29 cellular contexts compared by ENCODE assay signal in genomic region chr16:1347286-1347855, GRCh38.
"Had no signal": no experiment of that assay in that cellular context is flagged by ENCODE, and none has a peak within 500 bp of the region (broad histone marks: within the 10 kb centered on the region; RNA-seq: fewer than 3 reads in every experiment).

No MANE protein-coding gene starts in this region.

- DNase-seq: activated CD4-positive, alpha-beta T cell treated with anti-CD3 and anti-CD28 coated beads for 1 hour; activated CD4-positive, alpha-beta T cell treated with anti-CD3 and anti-CD28 coated beads, Interleukin-2, amount 10 ng/mL, durations not matched to agents 7 days and 5 days; activated CD8-positive, alpha-beta T cell treated with anti-CD3 and anti-CD28 coated beads for 36 hours; activated gamma-delta T cell treated with Interleukin-2 at 50 U/mL for 16 hours; activated naive CD4-positive, alpha-beta T cell treated with anti-CD3 and anti-CD28 coated beads, Interleukin-2, amount 50 U/mL, for 16 hours; activated T-cell treated with anti-CD3 and anti-CD28 coated beads, Interleukin-2, amount 50 U/mL, for 4 hours; amniotic stem cell; brain microvascular endothelial cell; caudate nucleus; cortex of kidney; effector memory CD8-positive, alpha-beta T cell; foreskin melanocyte; heart right ventricle; lower lobe of right lung; mesenchymal stem cell; naive thymus-derived CD8-positive, alpha-beta T cell; occipital lobe; spleen; stimulated activated naive CD4-positive, alpha-beta T cell; T-helper 2 cell had no signal

- H3K27me3 ChIP-seq: brain microvascular endothelial cell, heart right ventricle, left lung, spleen had no signal

- H3K9ac ChIP-seq: neural progenitor cell, parathyroid adenoma had no signal

- H3K36me3 ChIP-seq: neural progenitor cell had no signal

- H3K36me3 Mint-ChIP-seq: WTC11 had no signal

- H3K27ac Mint-ChIP-seq: activated CD4-positive, alpha-beta T cell treated with anti-CD3 and anti-CD28 coated beads, Interleukin-2, amount 10 ng/mL, durations not matched to agents 7 days and 5 days; activated CD8-positive, alpha-beta T cell treated with anti-CD3 and anti-CD28 coated beads for 36 hours; activated T-helper 17 cell treated with anti-CD3 and anti-CD28 coated beads, Interleukin-2, amount 50 U/mL, for 72 hours; effector memory CD8-positive, alpha-beta T cell; naive thymus-derived CD8-positive, alpha-beta T cell; neural progenitor cell; WTC11 had no signal

- H3K4me3 ChIP-seq: esophagus muscularis mucosa, heart right ventricle, left lung, lower lobe of right lung, neural progenitor cell, spleen, tibial nerve had no signal

- H3K27ac ChIP-seq: brain microvascular endothelial cell, esophagus muscularis mucosa, heart right ventricle, left lung, lower lobe of right lung, neural progenitor cell, parathyroid adenoma, spleen, tibial nerve had no signal

- H3K9me3 Mint-ChIP-seq: activated CD4-positive, alpha-beta T cell treated with anti-CD3 and anti-CD28 coated beads, Interleukin-2, amount 10 ng/mL, durations not matched to agents 7 days and 5 days; activated CD8-positive, alpha-beta T cell treated with anti-CD3 and anti-CD28 coated beads for 36 hours; activated T-cell treated with anti-CD3 and anti-CD28 coated beads, Interleukin-2, amount 50 U/mL, for 4 hours; activated T-helper 17 cell treated with anti-CD3 and anti-CD28 coated beads, Interleukin-2, amount 50 U/mL, for 72 hours; effector memory CD8-positive, alpha-beta T cell; naive thymus-derived CD8-positive, alpha-beta T cell; WTC11 had no signal

- H3K27me3 Mint-ChIP-seq: activated CD4-positive, alpha-beta T cell treated with anti-CD3 and anti-CD28 coated beads, Interleukin-2, amount 10 ng/mL, durations not matched to agents 7 days and 5 days; activated CD8-positive, alpha-beta T cell treated with anti-CD3 and anti-CD28 coated beads for 36 hours; activated T-helper 17 cell treated with anti-CD3 and anti-CD28 coated beads, Interleukin-2, amount 50 U/mL, for 72 hours; effector memory CD8-positive, alpha-beta T cell; naive thymus-derived CD8-positive, alpha-beta T cell had no signal

- H2AFZ ChIP-seq: neural progenitor cell, parathyroid adenoma had no signal

- H3K9me3 ChIP-seq: esophagus muscularis mucosa, heart right ventricle, left lung, lower lobe of right lung, spleen, tibial nerve had no signal

- H3K4me3 Mint-ChIP-seq: activated CD4-positive, alpha-beta T cell treated with anti-CD3 and anti-CD28 coated beads, Interleukin-2, amount 10 ng/mL, durations not matched to agents 7 days and 5 days; activated CD8-positive, alpha-beta T cell treated with anti-CD3 and anti-CD28 coated beads for 36 hours; activated T-cell treated with anti-CD3 and anti-CD28 coated beads, Interleukin-2, amount 50 U/mL, for 4 hours; activated T-helper 17 cell treated with anti-CD3 and anti-CD28 coated beads, Interleukin-2, amount 50 U/mL, for 72 hours; effector memory CD8-positive, alpha-beta T cell; naive thymus-derived CD8-positive, alpha-beta T cell; neural progenitor cell; WTC11 had no signal

- FAIRE-seq: astrocyte had no signal

- ATAC-seq: activated CD8-positive, alpha-beta T cell treated with anti-CD3 and anti-CD28 coated beads for 36 hours; activated T-cell treated with anti-CD3 and anti-CD28 coated beads, Interleukin-2, amount 50 U/mL, for 4 hours; activated T-helper 17 cell treated with anti-CD3 and anti-CD28 coated beads, Interleukin-2, amount 50 U/mL, for 72 hours; effector memory CD8-positive, alpha-beta T cell; heart right ventricle; left lung; lower lobe of right lung; naive thymus-derived CD8-positive, alpha-beta T cell; right cardiac atrium; WTC11 had no signal

- H3K4me2 ChIP-seq: neural progenitor cell had no signal
